Comparison of ENCODE assay signal across 8 cellular contexts in the genomic region with DNA sequence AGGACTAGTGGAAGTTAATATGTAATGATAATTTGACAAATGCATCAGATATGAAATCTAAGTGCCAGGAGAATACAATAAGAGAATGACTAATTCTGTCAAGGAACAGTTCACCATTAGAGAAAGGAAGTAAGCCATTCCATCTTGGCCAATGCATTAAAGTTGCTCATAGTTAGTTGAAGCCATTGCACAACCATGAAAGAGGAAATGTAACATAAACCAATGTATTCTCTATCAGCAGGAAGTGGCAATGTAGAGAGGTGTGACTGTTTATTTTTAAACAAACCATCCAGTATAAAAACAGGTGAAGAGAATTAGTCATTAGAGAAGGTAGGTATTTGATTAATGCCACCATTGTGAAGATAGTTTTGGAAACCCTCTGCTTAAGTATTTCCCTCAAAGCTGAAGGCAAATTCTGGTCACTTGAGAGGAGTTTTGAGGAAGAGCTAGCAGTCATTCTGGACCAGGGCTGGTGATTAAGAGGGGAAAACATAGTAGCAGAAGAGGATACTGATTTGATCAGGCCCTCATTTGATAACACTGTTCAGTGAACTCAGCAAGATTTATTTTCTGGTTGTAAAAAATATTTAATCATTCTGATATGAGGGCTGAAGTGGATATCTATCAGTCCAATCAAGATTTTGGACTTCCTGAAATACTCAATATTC. TPM values are rescaled to one million over a fixed set of nuclear protein-coding genes. Genes with fewer than 3 reads are reported as not detected.
DNase-seq lines count a peak whose midpoint lies in the region; ATAC-seq and TF ChIP-seq lines count a peak whose summit lies in the region.

No MANE protein-coding gene starts in this region.

- H3K79me2 ChIP-seq in SK-N-SH (ENCODE audit: insufficient read depth): no peaks in the 10 kb centered on the region

- TF ChIP-seq RAD21 in SK-N-SH (IDR thresholded peaks at IDR 0.05; ENCODE audit: low read length): no peak

- no peak for TF ChIP-seq POLR2A in tibial nerve (IDR thresholded peaks at IDR 0.05)

- H4K20me1 ChIP-seq in SK-N-SH (ENCODE audit: insufficient read depth): no peaks in the 10 kb centered on the region

- peaks cover 21% of the 10 kb centered on the region for H3F3A ChIP-seq in SK-N-SH (replicated peaks; ENCODE audit: insufficient read depth)

- TF ChIP-seq EP300 in SK-N-SH (IDR thresholded peaks at IDR 0.05; ENCODE audit: borderline replicate concordance in 1 of 2, low read depth in 1 of 2, low read length in 1 of 2): peak; percentile 8 to 86; a peak in 2 of 4 replicates
- peak in 1 of 2 donors; percentile 68 for TF ChIP-seq EP300 in tibial nerve (IDR thresholded peaks at IDR 0.05)

- H3K4me1 ChIP-seq in SK-N-SH (ENCODE audit: control insufficient read depth in 1 of 2, insufficient read depth in 2 of 2, low read depth in 1 of 2, low read length in 1 of 2): peaks cover 0 to 29% of the 10 kb centered on the region in 2 experiments; a peak in 2 of 4 replicates
- peaks cover 0 to 35% (median 10%) of the 10 kb centered on the region in 4 donors for H3K4me1 ChIP-seq in tibial nerve

- H3K4me3 ChIP-seq in SK-N-SH (ENCODE audit: low read depth in 2 of 2, low read length in 1 of 2) (no peak overlapping the region), tibial nerve (no peak overlapping the region)

- H3K9me3 ChIP-seq in SK-N-SH (no peaks in the 10 kb centered on the region), tibial nerve (no peaks in the 10 kb centered on the region)

- no peak overlapping the region for H2AFZ ChIP-seq in SK-N-SH (ENCODE audit: low read depth)

- H3K36me3 ChIP-seq in SK-N-SH (replicated peaks in 1 of 2; ENCODE audit: control insufficient read depth in 1 of 2, insufficient read depth in 2 of 2, low read length in 1 of 2) (no peaks in the 10 kb centered on the region), tibial nerve (no peaks in the 10 kb centered on the region)

- TF ChIP-seq CTCF in SK-N-SH (IDR thresholded peaks at IDR 0.05) (no peak), tibial nerve (IDR thresholded peaks at IDR 0.05) (no peak)

- H3K4me2 ChIP-seq in SK-N-SH: peak overlapping the region; percentile 61; the same call in 1 of the 2 replicates

- POLR2A ChIA-PET in SK-N-SH (lab: Yijun Ruan, JAX): no interaction called here

- no peaks in the 10 kb centered on the region for H3K9me2 ChIP-seq in SK-N-SH

- ATAC-seq in GM19324 (IDR thresholded peaks at IDR 0.05; ENCODE audit: low FRiP score, unreplicated experiment) (no peak), HG03439 (IDR thresholded peaks at IDR 0.05; ENCODE audit: unreplicated experiment) (no peak)

- no peak overlapping the region for H3K9ac ChIP-seq in SK-N-SH

- H3K27me3 ChIP-seq in SK-N-SH (ENCODE audit: insufficient read depth) (no peaks in the 10 kb centered on the region), tibial nerve (no peaks in the 10 kb centered on the region)

- CTCF ChIA-PET in SK-N-SH (lab: Yijun Ruan, JAX): no interaction called here

- DNase-seq in CD1c-positive myeloid dendritic cell (ENCODE audit: extremely low spot score) (peak; percentile 93), HCEC 1CT (peak; percentile 96), SK-N-SH (no peak), germinal center (ENCODE audit: low spot score) (peak; percentile 27), tibial nerve (ENCODE audit: low spot score in 2 of 2) (no peak), NCI-H1694 (lab: John Stamatoyannopoulos, UW) (no peak)

- H3K27ac ChIP-seq in SK-N-SH (ENCODE audit: low read depth in 2 of 2, low read length in 1 of 2) (peak overlapping the region in 1 of 2 experiments; percentile 80; a peak in 2 of 4 replicates), tibial nerve (peak overlapping the region in 2 of 4 donors; percentile 22 to 77)

TF ChIP-seq in SK-N-SH, 30 proteins besides CTCF, POLR2A, EP300 and RAD21 (continues in another document):
- TF ChIP-seq SIN3A (IDR thresholded peaks at IDR 0.05; ENCODE audit: borderline replicate concordance, low read depth, low read length): no peak
- TF ChIP-seq CHD2 (IDR thresholded peaks at IDR 0.05; ENCODE audit: low read length, partially characterized antibody): no peak
- TF ChIP-seq, protein P1, sequence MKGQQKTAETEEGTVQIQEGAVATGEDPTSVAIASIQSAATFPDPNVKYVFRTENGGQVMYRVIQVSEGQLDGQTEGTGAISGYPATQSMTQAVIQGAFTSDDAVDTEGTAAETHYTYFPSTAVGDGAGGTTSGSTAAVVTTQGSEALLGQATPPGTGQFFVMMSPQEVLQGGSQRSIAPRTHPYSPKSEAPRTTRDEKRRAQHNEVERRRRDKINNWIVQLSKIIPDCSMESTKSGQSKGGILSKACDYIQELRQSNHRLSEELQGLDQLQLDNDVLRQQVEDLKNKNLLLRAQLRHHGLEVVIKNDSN (IDR thresholded peaks at IDR 0.05; ENCODE audit: borderline replicate concordance, low read depth): no peak
- TF ChIP-seq FOSL2 (IDR thresholded peaks at IDR 0.05; ENCODE audit: borderline replicate concordance, low read depth): peak; percentile 76
- TF ChIP-seq NFIC (IDR thresholded peaks at IDR 0.05; ENCODE audit: borderline replicate concordance): peak; percentile 77
- TF ChIP-seq, protein P2, sequence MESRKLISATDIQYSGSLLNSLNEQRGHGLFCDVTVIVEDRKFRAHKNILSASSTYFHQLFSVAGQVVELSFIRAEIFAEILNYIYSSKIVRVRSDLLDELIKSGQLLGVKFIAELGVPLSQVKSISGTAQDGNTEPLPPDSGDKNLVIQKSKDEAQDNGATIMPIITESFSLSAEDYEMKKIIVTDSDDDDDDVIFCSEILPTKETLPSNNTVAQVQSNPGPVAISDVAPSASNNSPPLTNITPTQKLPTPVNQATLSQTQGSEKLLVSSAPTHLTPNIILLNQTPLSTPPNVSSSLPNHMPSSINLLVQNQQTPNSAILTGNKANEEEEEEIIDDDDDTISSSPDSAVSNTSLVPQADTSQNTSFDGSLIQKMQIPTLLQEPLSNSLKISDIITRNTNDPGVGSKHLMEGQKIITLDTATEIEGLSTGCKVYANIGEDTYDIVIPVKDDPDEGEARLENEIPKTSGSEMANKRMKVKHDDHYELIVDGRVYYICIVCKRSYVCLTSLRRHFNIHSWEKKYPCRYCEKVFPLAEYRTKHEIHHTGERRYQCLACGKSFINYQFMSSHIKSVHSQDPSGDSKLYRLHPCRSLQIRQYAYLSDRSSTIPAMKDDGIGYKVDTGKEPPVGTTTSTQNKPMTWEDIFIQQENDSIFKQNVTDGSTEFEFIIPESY (IDR thresholded peaks at IDR 0.05; ENCODE audit: borderline replicate concordance, low read depth): peak; percentile 10; the same call in 1 of the 2 replicates
- TF ChIP-seq, protein P3, sequence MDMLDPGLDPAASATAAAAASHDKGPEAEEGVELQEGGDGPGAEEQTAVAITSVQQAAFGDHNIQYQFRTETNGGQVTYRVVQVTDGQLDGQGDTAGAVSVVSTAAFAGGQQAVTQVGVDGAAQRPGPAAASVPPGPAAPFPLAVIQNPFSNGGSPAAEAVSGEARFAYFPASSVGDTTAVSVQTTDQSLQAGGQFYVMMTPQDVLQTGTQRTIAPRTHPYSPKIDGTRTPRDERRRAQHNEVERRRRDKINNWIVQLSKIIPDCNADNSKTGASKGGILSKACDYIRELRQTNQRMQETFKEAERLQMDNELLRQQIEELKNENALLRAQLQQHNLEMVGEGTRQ (IDR thresholded peaks at IDR 0.05; ENCODE audit: borderline replicate concordance, low read depth, low read length): no peak
- TF ChIP-seq RFX5 (IDR thresholded peaks at IDR 0.05; ENCODE audit: low read length): no peak
- no peak; the same call in 1 of the 2 replicates for TF ChIP-seq POLR2AphosphoS5 (IDR thresholded peaks at IDR 0.05; ENCODE audit: low read depth, low read length)
- peak; percentile 81 for TF ChIP-seq TCF12 (IDR thresholded peaks at IDR 0.05)
- no peak; the same call in 1 of the 2 replicates for TF ChIP-seq RXRA (IDR thresholded peaks at IDR 0.05; ENCODE audit: borderline replicate concordance, low read depth)
- no peak for TF ChIP-seq SMC3 (IDR thresholded peaks at IDR 0.05; ENCODE audit: low read depth, low read length)
- 0 out of 2 replicates have a peak, but pooled peaks have one; percentile 28 for TF ChIP-seq MEF2A (IDR thresholded peaks at IDR 0.05; ENCODE audit: borderline replicate concordance, low read depth)
- TF ChIP-seq GABPA (IDR thresholded peaks at IDR 0.05; ENCODE audit: low read depth): no peak
- TF ChIP-seq RCOR1 (IDR thresholded peaks at IDR 0.05; ENCODE audit: low read length): no peak
- TF ChIP-seq, protein P4, sequence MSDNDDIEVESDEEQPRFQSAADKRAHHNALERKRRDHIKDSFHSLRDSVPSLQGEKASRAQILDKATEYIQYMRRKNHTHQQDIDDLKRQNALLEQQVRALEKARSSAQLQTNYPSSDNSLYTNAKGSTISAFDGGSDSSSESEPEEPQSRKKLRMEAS (IDR thresholded peaks at IDR 0.05; ENCODE audit: low read depth): peak; percentile 45; the same call in 1 of the 2 replicates
- no peak for TF ChIP-seq EZH2phosphoT487 (IDR thresholded peaks at IDR 0.05; ENCODE audit: borderline replicate concordance, low read depth)
- peak; percentile 54; the same call in 1 of the 2 replicates for TF ChIP-seq ELF1 (IDR thresholded peaks at IDR 0.05)
- TF ChIP-seq JUND (IDR thresholded peaks at IDR 0.05): peak; percentile 76
- no peak for TF ChIP-seq FOXJ3 (CRISPR knock-in tag; IDR thresholded peaks at IDR 0.05)
- TF ChIP-seq NRF1 (IDR thresholded peaks at IDR 0.05; ENCODE audit: low read depth, low read length): no peak
- no peak for TF ChIP-seq TAF1 (IDR thresholded peaks at IDR 0.05; ENCODE audit: borderline replicate concordance, low read depth, low read length)
- TF ChIP-seq MXI1 (IDR thresholded peaks at IDR 0.05; ENCODE audit: low read depth, low read length): no peak
- TF ChIP-seq, protein P5, sequence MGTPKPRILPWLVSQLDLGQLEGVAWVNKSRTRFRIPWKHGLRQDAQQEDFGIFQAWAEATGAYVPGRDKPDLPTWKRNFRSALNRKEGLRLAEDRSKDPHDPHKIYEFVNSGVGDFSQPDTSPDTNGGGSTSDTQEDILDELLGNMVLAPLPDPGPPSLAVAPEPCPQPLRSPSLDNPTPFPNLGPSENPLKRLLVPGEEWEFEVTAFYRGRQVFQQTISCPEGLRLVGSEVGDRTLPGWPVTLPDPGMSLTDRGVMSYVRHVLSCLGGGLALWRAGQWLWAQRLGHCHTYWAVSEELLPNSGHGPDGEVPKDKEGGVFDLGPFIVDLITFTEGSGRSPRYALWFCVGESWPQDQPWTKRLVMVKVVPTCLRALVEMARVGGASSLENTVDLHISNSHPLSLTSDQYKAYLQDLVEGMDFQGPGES (IDR thresholded peaks at IDR 0.05; ENCODE audit: low read depth, low read length): no peak
- TF ChIP-seq GATA2 (CRISPR knock-in tag; IDR thresholded peaks at IDR 0.05): no peak

RNA-seq across cellular contexts. Expression of a gene that starts 10.8 kb away (rescaled TPM):
- polyA plus RNA-seq in SK-N-SH (2012; rRNA removed): 4,669 and 5,711 TPM in 2 replicates
- 5,477 and 5,705 TPM in 2 replicates for polyA plus RNA-seq in SK-N-SH (2012; cell fraction: cytosol; rRNA removed)
- polyA plus RNA-seq in SK-N-SH (2012; cell fraction: nucleus; rRNA removed): 2,958 and 4,347 TPM in 2 replicates
- total RNA-seq in tibial nerve: 1,000 to 10,000 TPM in 2 of 4 donors, 100 to 1,000 TPM in 2; 747 to 1,181 (median 1,009) TPM

Comparison
In these comparisons a context has a peak if more than half of its experiments do, and no peak if none do; other contexts are left out.
1. DNase-seq: peak in CD1c-positive myeloid dendritic cell (single experiment), HCEC 1CT (single experiment) and germinal center (single experiment); none in SK-N-SH (single experiment), tibial nerve (0 of 2) and NCI-H1694 (single experiment).